Comparison of ENCODE assay signal across 9 cellular contexts in genomic region chr5:141397756-141398551, GRCh38. TPM values are rescaled to one million over a fixed set of nuclear protein-coding genes. Genes with fewer than 3 reads are reported as not detected.
DNase-seq lines count a peak whose midpoint lies in the region; ATAC-seq and TF ChIP-seq lines count a peak whose summit lies in the region.
"Not testable (repeated sequence)": the region's sequence is repeated elsewhere in the genome, so short reads cannot be mapped to it uniquely, and the experiment has no call there.
"Had no signal": no experiment of that assay in that cellular context is flagged by ENCODE, and none has a peak within 500 bp of the region (broad histone marks: within the 10 kb centered on the region; RNA-seq: fewer than 3 reads in every experiment).

PCDHGB5 (plus strand) TSS chr5:141397947; CDS start chr5:141398128, 181 bp downstream.

- H3K36me3 Mint-ChIP-seq in CD8-positive, alpha-beta T cell, result not testable (repeated sequence)

- CTCF ChIA-PET in CD8-positive, alpha-beta T cell (lab: Charles Lee), result interaction anchor here (1.3 to 1.9 kb wide), 4 partner anchors 92 to 160 kb away, joined by 3 to 10 read pairs (median 5); no protein-coding TSS in a partner anchor
- CTCF ChIA-PET in OCI-LY7 (lab: Charles Lee; ENCODE audit: unreplicated experiment), result interaction anchor here (1.2 kb wide), 1 partner anchor 166 kb away, joined by 4 read pairs; no protein-coding TSS in a partner anchor

- not testable (repeated sequence) for H4K20me1 ChIP-seq in OCI-LY7 (ENCODE audit: insufficient read depth, low read length)

- not testable (repeated sequence) for H3K4me1 Mint-ChIP-seq in CD8-positive, alpha-beta T cell (ENCODE audit: low read depth)

- TF ChIP-seq CTCF in CD8-positive, alpha-beta T cell (IDR thresholded peaks at IDR 0.05), result peak; percentile 23
- TF ChIP-seq CTCF in OCI-LY7 (conservative IDR thresholded peaks at IDR 0.05; ENCODE audit: low read length), result peak; percentile 60

- not testable (repeated sequence) for H2AFZ ChIP-seq in OCI-LY7 (ENCODE audit: low read length)

- H3K4me1 ChIP-seq in CD8-positive, alpha-beta T cell (ENCODE audit: insufficient read depth, low read length); OCI-LY7 (ENCODE audit: insufficient read depth, low read length, poor library complexity, severe bottlenecking): not testable (repeated sequence)

- H3K79me2 ChIP-seq in OCI-LY7 (ENCODE audit: insufficient read depth, low read depth, low read length), result not testable (repeated sequence)

- not testable (repeated sequence) for H3K4me2 ChIP-seq in OCI-LY7 (ENCODE audit: low read length)

- POLR2A ChIA-PET in CD8-positive, alpha-beta T cell (lab: Charles Lee), result interaction anchor here (0.6 kb wide), 1 partner anchor 234 kb away, joined by 4 read pairs; no protein-coding TSS in a partner anchor
- POLR2A ChIA-PET in OCI-LY7 (lab: Charles Lee), result interaction anchor here (0.5 to 2.3 kb wide), 7 partner anchors 9 to 169 kb away, joined by 3 to 6 read pairs (median 3); partner anchors contain the start of genes PCDHGB3 and PCDHGB4

- not testable (repeated sequence) for H3K27ac Mint-ChIP-seq in CD8-positive, alpha-beta T cell

- not testable (repeated sequence) for H3K27ac ChIP-seq in CD8-positive, alpha-beta T cell (ENCODE audit: low read depth, low read length); OCI-LY7 (ENCODE audit: low read depth, low read length, poor library complexity, severe bottlenecking)

- H3K9me2 ChIP-seq in OCI-LY7 (ENCODE audit: insufficient read depth, low read length), result not testable (repeated sequence)

- intact Hi-C loops in CD8-positive, alpha-beta T cell (cut with DNase I, micrococcal nuclease); OCI-LY7 (cut with micrococcal nuclease; ENCODE audit: unreplicated experiment): not testable (repeated sequence)

- peaks cover 60% of the 10 kb centered on the region for H3K27me3 Mint-ChIP-seq in CD8-positive, alpha-beta T cell (ENCODE audit: low read depth)

- peaks cover 21% of the 10 kb centered on the region for H3K27me3 ChIP-seq in CD8-positive, alpha-beta T cell (ENCODE audit: insufficient read depth, low read length)

- H3K4me3 Mint-ChIP-seq in CD8-positive, alpha-beta T cell, result peak within 1 kb of the TSS; percentile 45

- peaks cover 12% of the 10 kb centered on the region for H3K9me3 Mint-ChIP-seq in CD8-positive, alpha-beta T cell

- H3K9me3 ChIP-seq in CD8-positive, alpha-beta T cell (ENCODE audit: low read length); OCI-LY7 (ENCODE audit: low read length): not testable (repeated sequence)

- not testable (repeated sequence) for H3K36me3 ChIP-seq in CD8-positive, alpha-beta T cell (ENCODE audit: insufficient read depth, low read length); OCI-LY7 (ENCODE audit: insufficient read depth, low read length)

- peak in 4 of 7 experiments; percentile 15 to 36 (median 28) for DNase-seq in CD8-positive, alpha-beta T cell
- not testable (repeated sequence) for DNase-seq in OCI-LY7 (ENCODE audit: low spot score)
- peak; percentile 45 for DNase-seq in activated naive CD4-positive, alpha-beta T cell treated with anti-CD3 and anti-CD28 coated beads, Interleukin-2, amount 50 U/mL, for 16 hours
- peak; percentile 53 for DNase-seq in fibroblast of gingiva (ENCODE audit: low read depth)
- DNase-seq in medulla oblongata (ENCODE audit: extremely low spot score), result peak; percentile 12
- peak; percentile 6 for DNase-seq in stimulated activated naive CD4-positive, alpha-beta T cell treated with Interleukin-2 at 50 U/mL for 16 hours (lab: John Stamatoyannopoulos, UW)

- not testable (repeated sequence) for H3K4me3 ChIP-seq in CD8-positive, alpha-beta T cell (ENCODE audit: low read depth, low read length); OCI-LY7 (ENCODE audit: low read depth, low read length, poor library complexity, severe bottlenecking)

- peak; percentile 75 for ATAC-seq in CD8-positive, alpha-beta T cell
- ATAC-seq in GM19397 (IDR thresholded peaks at IDR 0.05; ENCODE audit: unreplicated experiment), result peak; percentile 96
- ATAC-seq in HG03039 (IDR thresholded peaks at IDR 0.05; ENCODE audit: unreplicated experiment), result peak; percentile 87

- not testable (repeated sequence) for BruUV-seq in OCI-LY7 (replicated peaks; lab: Mats Ljungman, UMichigan)

RNA-seq across cellular contexts. Expression of gene PCDHGB5, which starts in this region (rescaled TPM):
- not detected for total RNA-seq in CD8-positive, alpha-beta T cell
- total RNA-seq in OCI-LY7 (2014; rRNA removed; shearing (Covaris generic)), result 3.8 and 5.1 TPM in 2 replicates
- 7.1 and 8.6 TPM in 2 replicates for total RNA-seq in OCI-LY7 (2022)
- total RNA-seq: PC-9 had no signal

Comparison
In these comparisons a context has a peak if more than half of its experiments do, and no peak if none do; other contexts are left out.
1. RNA of gene PCDHGB5 (total RNA-seq): 3.8 to 8.6 TPM in OCI-LY7; not detected in CD8-positive, alpha-beta T cell; every median in the first group is over 4 times any median in the second.
2. Peak in DNase-seq and ATAC-seq in CD8-positive, alpha-beta T cell; RNA of the gene not detected or under 1 TPM.
3. Peak in every context shown above with its lines, with median percentiles within 50 percentile points of each other: ATAC-seq.